ENCODE assay signal across 17 cellular contexts in the genomic region with DNA sequence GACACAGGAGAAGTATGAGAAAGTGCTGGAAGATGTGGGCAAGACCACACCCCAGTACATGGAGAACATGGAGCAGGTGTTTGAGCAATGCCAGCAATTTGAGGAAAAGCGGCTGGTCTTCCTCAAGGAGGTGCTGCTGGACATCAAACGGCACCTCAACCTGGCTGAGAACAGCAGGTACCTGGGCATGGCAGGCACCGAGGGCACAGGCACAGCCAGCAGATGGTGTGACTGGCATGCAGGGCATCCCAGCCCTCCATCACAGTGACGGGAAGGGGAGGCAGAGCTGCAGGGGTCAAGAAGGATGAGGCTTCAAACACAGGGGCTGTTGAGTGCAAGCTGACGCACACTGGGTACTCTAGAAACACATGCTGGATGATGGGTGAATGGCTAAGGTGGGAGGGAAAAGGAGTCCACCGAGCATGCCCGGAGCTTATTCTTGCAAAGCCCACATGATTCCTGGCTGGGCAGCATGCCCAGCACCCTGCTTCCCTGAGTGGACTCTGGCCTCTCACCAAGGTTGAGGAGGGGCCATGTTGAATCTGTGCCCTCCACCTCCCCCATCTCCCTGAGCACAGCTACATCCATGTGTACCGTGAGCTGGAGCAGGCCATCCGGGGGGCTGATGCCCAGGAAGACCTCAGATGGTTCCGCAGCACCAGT. TPM values are rescaled to one million over a fixed set of nuclear protein-coding genes. Genes with fewer than 3 reads are reported as not detected.
DNase-seq lines count a peak whose midpoint lies in the region; ATAC-seq, FAIRE-seq and TF ChIP-seq lines count a peak whose summit lies in the region.
"Had no signal": no experiment of that assay in that cellular context is flagged by ENCODE, and none has a peak within 500 bp of the region (broad histone marks: within the 10 kb centered on the region; RNA-seq: fewer than 3 reads in every experiment).

No MANE protein-coding gene starts in this region.

- POLR2A ChIA-PET in A549 (lab: Yijun Ruan, JAX): no interaction called here

- no peak overlapping the region for H3K27ac Mint-ChIP-seq in activated CD4-positive, alpha-beta T cell treated with anti-CD3 and anti-CD28 coated beads, Interleukin-2, amount 10 ng/mL, durations not matched to agents 24 days and 14 days
- no peak overlapping the region for H3K27ac Mint-ChIP-seq in T-helper 2 cell treated with Interferon-gamma antibody and Interleukin-4, amounts not matched to agents 5 μg/mL and 100 μg/mL, for 36 hours
- H3K27ac Mint-ChIP-seq: activated CD4-positive, alpha-beta memory T cell treated with anti-CD3 and anti-CD28 coated beads, Interleukin-2, amount 10 ng/mL, durations not matched to agents 7 days and 5 days had no signal

- H3K36me3 ChIP-seq in bronchial epithelial cell (ENCODE audit: control insufficient read depth, insufficient read depth, low read length): no peaks in the 10 kb centered on the region
- H3K36me3 ChIP-seq: heart right ventricle had no signal

- TF ChIP-seq POLR2A in A549 (IDR thresholded peaks at IDR 0.05; ENCODE audit: low read length): no peak

- TF ChIP-seq RAD21 in A549 (conservative IDR thresholded peaks at IDR 0.05 in 1 of 2, IDR thresholded peaks at IDR 0.05 in 1 of 2): peak; percentile 29; a peak in 2 of 5 replicates

- H3K27me3 Mint-ChIP-seq in activated CD4-positive, alpha-beta T cell treated with anti-CD3 and anti-CD28 coated beads, Interleukin-2, amount 10 ng/mL, durations not matched to agents 24 days and 14 days: peaks cover 2% of the 10 kb centered on the region
- no peaks in the 10 kb centered on the region for H3K27me3 Mint-ChIP-seq in T-helper 2 cell treated with Interferon-gamma antibody and Interleukin-4, amounts not matched to agents 5 μg/mL and 100 μg/mL, for 36 hours (ENCODE audit: low read depth)

- H3K27ac ChIP-seq in A549: peak overlapping the region; percentile 33 to 66; a peak in 4 of 6 replicates
- H3K27ac ChIP-seq: epithelial cell of prostate, heart right ventricle had no signal

- peaks cover 23% of the 10 kb centered on the region for H3K4me1 ChIP-seq in A549

- H3K9me3 ChIP-seq in A549: no peaks in the 10 kb centered on the region
- H3K9me3 ChIP-seq: heart right ventricle had no signal

- H3K9me3 Mint-ChIP-seq in activated CD4-positive, alpha-beta T cell treated with anti-CD3 and anti-CD28 coated beads, Interleukin-2, amount 10 ng/mL, durations not matched to agents 24 days and 14 days: no peaks in the 10 kb centered on the region
- H3K9me3 Mint-ChIP-seq in T-helper 2 cell treated with Interferon-gamma antibody and Interleukin-4, amounts not matched to agents 5 μg/mL and 100 μg/mL, for 36 hours: no peaks in the 10 kb centered on the region
- H3K9me3 Mint-ChIP-seq: activated CD4-positive, alpha-beta memory T cell treated with anti-CD3 and anti-CD28 coated beads, Interleukin-2, amount 10 ng/mL, durations not matched to agents 7 days and 5 days had no signal

- H3K4me2 ChIP-seq in A549: peak overlapping the region; percentile 50; the same call in 2 of the 3 replicates

- no peaks in the 10 kb centered on the region for H3K4me1 Mint-ChIP-seq in activated CD4-positive, alpha-beta T cell treated with anti-CD3 and anti-CD28 coated beads, Interleukin-2, amount 10 ng/mL, durations not matched to agents 24 days and 14 days
- no peaks in the 10 kb centered on the region for H3K4me1 Mint-ChIP-seq in T-helper 2 cell treated with Interferon-gamma antibody and Interleukin-4, amounts not matched to agents 5 μg/mL and 100 μg/mL, for 36 hours (ENCODE audit: low read depth)

- no peak overlapping the region for H3K4me3 Mint-ChIP-seq in activated CD4-positive, alpha-beta T cell treated with anti-CD3 and anti-CD28 coated beads, Interleukin-2, amount 10 ng/mL, durations not matched to agents 24 days and 14 days
- H3K4me3 Mint-ChIP-seq in T-helper 2 cell treated with Interferon-gamma antibody and Interleukin-4, amounts not matched to agents 5 μg/mL and 100 μg/mL, for 36 hours: no peak overlapping the region
- H3K4me3 Mint-ChIP-seq: activated CD4-positive, alpha-beta memory T cell treated with anti-CD3 and anti-CD28 coated beads, Interleukin-2, amount 10 ng/mL, durations not matched to agents 7 days and 5 days had no signal

- H3K36me3 Mint-ChIP-seq in activated CD4-positive, alpha-beta T cell treated with anti-CD3 and anti-CD28 coated beads, Interleukin-2, amount 10 ng/mL, durations not matched to agents 24 days and 14 days (ENCODE audit: low read depth): no peaks in the 10 kb centered on the region
- H3K36me3 Mint-ChIP-seq in T-helper 2 cell treated with Interferon-gamma antibody and Interleukin-4, amounts not matched to agents 5 μg/mL and 100 μg/mL, for 36 hours (ENCODE audit: low read depth): no peaks in the 10 kb centered on the region

- ATAC-seq in A549: no peak
- ATAC-seq in HG03457 (IDR thresholded peaks at IDR 0.05; ENCODE audit: unreplicated experiment): no peak

- TF ChIP-seq CTCF in A549 (IDR thresholded peaks at IDR 0.05) (no peak), LNCaP clone FGC (IDR thresholded peaks at IDR 0.05; ENCODE audit: control insufficient read depth, extremely low read depth, insufficient read depth) (peak; percentile 41; the same call in 1 of the 2 replicates), bronchial epithelial cell (IDR thresholded peaks at IDR 0.05; ENCODE audit: insufficient read depth, low read length, severe bottlenecking) (peak; percentile 35)

- CTCF ChIA-PET in A549 (lab: Yijun Ruan, JAX): interaction anchor here (1.0 to 3.2 kb wide), 3 partner anchors 12 to 80 kb away, joined by 4 to 20 read pairs (median 15); no protein-coding TSS in a partner anchor

- H3K4me3 ChIP-seq in A549 (no peak overlapping the region), LNCaP clone FGC (ENCODE audit: low read depth, low read length) (no peak overlapping the region), bronchial epithelial cell (ENCODE audit: low read depth, low read length) (no peak overlapping the region)
- H3K4me3 ChIP-seq: heart right ventricle, lung had no signal

- peak in 1 of 2 experiments; percentile 34 for DNase-seq in A549 (ENCODE audit: low read depth in 1 of 2, low spot score in 1 of 2)
- no peak for DNase-seq in LNCaP clone FGC (ENCODE audit: low read depth)
- peak; percentile 23 for DNase-seq in bronchial epithelial cell (ENCODE audit: low read depth)
- peak; percentile 39 for DNase-seq in midbrain (lab: John Stamatoyannopoulos, UW)
- DNase-seq in activated CD4-positive, alpha-beta T cell treated with anti-CD3 and anti-CD28 coated beads, Interleukin-2, amount 10 ng/mL, durations not matched to agents 24 days and 14 days: no peak
- DNase-seq in T-helper 2 cell treated with Interferon-gamma antibody and Interleukin-4, amounts not matched to agents 5 μg/mL and 100 μg/mL, for 36 hours (ENCODE audit: low spot score): no peak
- DNase-seq in cortex of kidney (lab: John Stamatoyannopoulos, UW): no peak
- DNase-seq: activated CD4-positive, alpha-beta memory T cell treated with anti-CD3 and anti-CD28 coated beads, Interleukin-2, amount 10 ng/mL, durations not matched to agents 7 days and 5 days; activated gamma-delta T cell treated with Interleukin-2 at 50 U/mL for 16 hours; EL; NCI-H446 treated with DMSO at 0.1 percent for 48 hours; RPMI8226 had no signal

- no peak for FAIRE-seq in A549 (lab: Jason Lieb, UNC)
- no peak for FAIRE-seq in bronchial epithelial cell (lab: Jason Lieb, UNC)
- FAIRE-seq: GM19239 had no signal

- no peaks in the 10 kb centered on the region for H3K27me3 ChIP-seq in bronchial epithelial cell (ENCODE audit: control insufficient read depth, insufficient read depth, low read length)
- H3K27me3 ChIP-seq: heart right ventricle had no signal

- intact Hi-C loops in activated CD4-positive, alpha-beta T cell treated with anti-CD3 and anti-CD28 coated beads, Interleukin-2, amount 10 ng/mL, durations not matched to agents 24 days and 14 days (cut with micrococcal nuclease): no loop called here

- 40% methylated on average over 4 of the region's 10 CpGs for WGBS in A549 (ENCODE audit: missing lambda C conversion rate)

- TF ChIP-seq EP300 in A549 (IDR thresholded peaks at IDR 0.05): no peak

TF ChIP-seq in A549, 52 proteins besides CTCF, POLR2A, EP300 and RAD21:
- no peak for TF ChIP-seq E2F6 (IDR thresholded peaks at IDR 0.05; ENCODE audit: borderline replicate concordance, low read depth)
- peak; percentile 27; the same call in 1 of the 3 replicates for TF ChIP-seq SMC3 (IDR thresholded peaks at IDR 0.05)
- TF ChIP-seq KDM1A (IDR thresholded peaks at IDR 0.05; ENCODE audit: low read depth): no peak
TF ChIP-seq in A549: peak in this region for 1.

RNA-seq across cellular contexts. Expression of gene SPDEF, which starts 26.3 kb away (rescaled TPM):
- polyA plus RNA-seq in A549 (2011; rRNA removed) (5.4 and 6.2 TPM in 2 replicates), A549 (2017; fragmentation: RNase III; extraction: RNeasy Plus Mini Kit Qiagen cat#74134 plus additional on column Dnase treatment) (2.2 to 4.3 TPM (median 3.7 TPM) in 3 replicates)
- 4.3 and 6.3 TPM in 2 replicates for polyA plus RNA-seq in A549 (2012; cell fraction: cytosol; rRNA removed)
- polyA plus RNA-seq in A549 (2012; cell fraction: nucleus; rRNA removed): 4.7 and 7.5 TPM in 2 replicates
- 4.3 and 7.2 TPM in 2 replicates for polyA minus RNA-seq in A549 (2011; rRNA and poly(A)+ RNA removed)
- total RNA-seq in bronchial epithelial cell: 2.4 and 5.0 TPM in 2 replicates
- not detected in 2 replicates for total RNA-seq in activated CD4-positive, alpha-beta T cell treated with anti-CD3 and anti-CD28 coated beads, Interleukin-2, amount 10 ng/mL, durations not matched to agents 24 days and 14 days
- total RNA-seq: activated CD4-positive, alpha-beta memory T cell treated with anti-CD3 and anti-CD28 coated beads, Interleukin-2, amount 10 ng/mL, durations not matched to agents 7 days and 5 days had no signal

Comparison
In these comparisons a context has a peak if more than half of its experiments do, and no peak if none do; other contexts are left out.
1. DNase-seq: peak in bronchial epithelial cell (single experiment) and midbrain (single experiment); none in LNCaP clone FGC (single experiment), activated CD4-positive, alpha-beta T cell treated with anti-CD3 and anti-CD28 coated beads, Interleukin-2, amount 10 ng/mL, durations not matched to agents 24 days and 14 days (single experiment), T-helper 2 cell treated with Interferon-gamma antibody and Interleukin-4, amounts not matched to agents 5 μg/mL and 100 μg/mL, for 36 hours (single experiment) and cortex of kidney (single experiment).